In the genomic region with DNA sequence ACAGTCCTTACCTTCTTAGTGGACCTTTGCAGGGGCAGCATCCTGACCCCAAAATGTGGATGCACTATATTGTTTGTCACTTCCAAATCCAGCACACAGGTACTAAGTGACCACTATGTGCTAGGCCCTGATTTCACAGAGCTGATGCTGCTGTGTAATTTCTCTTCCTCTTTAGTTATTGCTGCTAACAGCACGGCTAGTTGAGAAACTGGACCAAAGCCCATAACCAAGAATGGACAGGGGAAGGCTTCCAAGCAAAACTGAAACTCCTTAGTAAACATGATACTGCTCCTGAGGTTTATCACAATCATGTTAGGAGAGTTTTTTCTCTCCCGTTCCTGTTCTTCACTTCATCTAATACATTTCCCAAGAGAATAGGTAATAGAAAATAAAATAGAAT, we compare ENCODE assay signal across 15 cellular contexts.
DNase-seq lines count a peak whose midpoint lies in the region; ATAC-seq, FAIRE-seq and TF ChIP-seq lines count a peak whose summit lies in the region.
"Had no signal": no experiment of that assay in that cellular context is flagged by ENCODE, and none has a peak within 500 bp of the region (broad histone marks: within the 10 kb centered on the region; RNA-seq: fewer than 3 reads in every experiment).

No MANE protein-coding gene starts in this region.

- H3K9me3 ChIP-seq in prostate gland = no peaks in the 10 kb centered on the region
- peaks cover 0 to 6% (median 0%) of the 10 kb centered on the region in 3 donors for H3K9me3 ChIP-seq in gastroesophageal sphincter

- H3K27me3 ChIP-seq in prostate gland (replicated peaks; ENCODE audit: insufficient read depth) (no peaks in the 10 kb centered on the region), gastroesophageal sphincter (no peaks in the 10 kb centered on the region)

- intact Hi-C loops in prostate gland (cut with DNase I) = loop anchor here (5.0 to 10.0 kb wide), 2 partner anchors 409 to 746 kb away; no protein-coding TSS in a partner anchor

- TF ChIP-seq POLR2A in GM12892 (IDR thresholded peaks at IDR 0.05; ENCODE audit: low read depth, low read length) = no peak
- no peak for TF ChIP-seq POLR2A in prostate gland (IDR thresholded peaks at IDR 0.05)
- no peak for TF ChIP-seq POLR2A in gastroesophageal sphincter (IDR thresholded peaks at IDR 0.05)

- H3K4me3 ChIP-seq in foreskin fibroblast (ENCODE audit: low read depth in 1 of 2, low read length in 2 of 2) (no peak overlapping the region), prostate gland (no peak overlapping the region), gastroesophageal sphincter (no peak overlapping the region)
- H3K4me3 ChIP-seq: lung had no signal

- ATAC-seq in GM19035 (IDR thresholded peaks at IDR 0.05; ENCODE audit: unreplicated experiment) (no peak), gastroesophageal sphincter (no peak)
- ATAC-seq: HCT116 had no signal

- H3K27ac ChIP-seq in prostate gland = peak overlapping the region; percentile 20 to 69
- peak overlapping the region in 1 of 4 donors; percentile 26 for H3K27ac ChIP-seq in gastroesophageal sphincter

- TF ChIP-seq EP300 in gastroesophageal sphincter (IDR thresholded peaks at IDR 0.05) = no peak

- WGBS in prostate gland = 3% methylated on average over 2 of the region's 2 CpGs
- WGBS in gastroesophageal sphincter (ENCODE audit: low coverage in 1 of 2), 2 donors = 0 to 19% methylated on average over 2 of the region's 2 CpGs

- H3K36me3 ChIP-seq in prostate gland (no peaks in the 10 kb centered on the region), gastroesophageal sphincter (no peaks in the 10 kb centered on the region)

- DNase-seq in GM12892 (ENCODE audit: insufficient read length) (no peak), NCI-H226 (peak; percentile 31), foreskin fibroblast (peak; percentile 20 to 75), prostate gland (ENCODE audit: low spot score) (peak; percentile 52), GM19239 (ENCODE audit: insufficient read length, low spot score) (no peak), 8988T (no peak)
- DNase-seq: activated T-cell treated with anti-CD3 and anti-CD28 coated beads, Interleukin-2, amount 50 U/mL, for 1 hour; central memory CD4-positive, alpha-beta T cell; GDM1 had no signal

- FAIRE-seq in GM12892 (lab: Jason Lieb, UNC) (peak; percentile 57), GM19239 (lab: Jason Lieb, UNC) (no peak)
- FAIRE-seq: frontal cortex, urothelium cell line had no signal

- no peak for TF ChIP-seq CTCF in foreskin fibroblast (IDR thresholded peaks at IDR 0.05; ENCODE audit: low read depth, low read length)
- TF ChIP-seq CTCF in prostate gland (IDR thresholded peaks at IDR 0.05) = no peak
- no peak for TF ChIP-seq CTCF in gastroesophageal sphincter (IDR thresholded peaks at IDR 0.05)

- peaks cover 7% of the 10 kb centered on the region for H3K4me1 ChIP-seq in prostate gland (replicated peaks)
- peaks cover 0 to 20% (median 2%) of the 10 kb centered on the region in 3 donors for H3K4me1 ChIP-seq in gastroesophageal sphincter

Comparison
In these comparisons a context has a peak if more than half of its experiments do, and no peak if none do; other contexts are left out.
1. DNase-seq: peak in NCI-H226 (single experiment), foreskin fibroblast (2 of 2) and prostate gland (single experiment); none in GM12892 (single experiment), GM19239 (single experiment) and 8988T (single experiment).